In the genomic region with DNA sequence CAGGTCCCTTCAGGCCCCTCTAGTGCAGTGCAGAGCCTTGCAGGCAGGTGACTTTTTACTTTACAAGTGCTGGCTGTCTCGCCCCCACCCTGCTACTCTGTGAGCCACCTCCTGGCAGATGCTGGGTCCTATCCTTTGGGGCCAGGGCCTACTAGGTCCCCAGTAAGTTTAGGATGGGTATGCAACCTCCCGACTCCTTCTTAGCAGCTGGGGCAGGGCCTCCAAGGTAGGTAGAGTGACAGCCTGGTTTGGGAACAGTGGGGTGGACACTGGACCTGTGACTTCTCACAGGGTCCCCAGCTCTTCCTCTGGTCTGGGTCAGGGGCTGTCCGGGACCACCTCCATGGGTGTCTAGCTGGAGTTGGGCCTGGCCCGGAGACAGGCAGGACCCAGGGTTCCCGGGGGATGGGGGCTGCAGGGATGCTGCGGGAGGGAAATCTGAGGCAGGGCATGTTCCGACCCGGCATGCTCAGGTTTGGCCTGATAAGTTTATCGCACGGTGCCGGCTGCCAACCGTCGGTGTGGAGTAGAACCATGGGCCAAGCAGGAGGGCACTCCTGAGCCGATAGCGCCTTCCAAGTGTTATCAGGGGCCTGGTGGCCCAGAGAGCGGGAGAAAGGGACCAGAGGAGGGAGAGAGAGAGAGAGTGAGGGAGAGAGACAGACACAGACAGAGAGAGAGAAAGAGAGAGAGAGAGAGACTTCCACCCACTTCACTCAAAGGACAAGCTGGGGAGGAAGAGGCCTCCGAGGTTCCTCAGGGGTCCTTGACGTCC, we compare ENCODE assay signal across 1 cellular context.
TF ChIP-seq lines count a peak whose summit lies in the region.

No MANE protein-coding gene starts in this region.

TF ChIP-seq in K562, 482 proteins besides CTCF, POLR2A, EP300 and RAD21 (continued from another document and continues in another):
- TF ChIP-seq, protein P1, sequence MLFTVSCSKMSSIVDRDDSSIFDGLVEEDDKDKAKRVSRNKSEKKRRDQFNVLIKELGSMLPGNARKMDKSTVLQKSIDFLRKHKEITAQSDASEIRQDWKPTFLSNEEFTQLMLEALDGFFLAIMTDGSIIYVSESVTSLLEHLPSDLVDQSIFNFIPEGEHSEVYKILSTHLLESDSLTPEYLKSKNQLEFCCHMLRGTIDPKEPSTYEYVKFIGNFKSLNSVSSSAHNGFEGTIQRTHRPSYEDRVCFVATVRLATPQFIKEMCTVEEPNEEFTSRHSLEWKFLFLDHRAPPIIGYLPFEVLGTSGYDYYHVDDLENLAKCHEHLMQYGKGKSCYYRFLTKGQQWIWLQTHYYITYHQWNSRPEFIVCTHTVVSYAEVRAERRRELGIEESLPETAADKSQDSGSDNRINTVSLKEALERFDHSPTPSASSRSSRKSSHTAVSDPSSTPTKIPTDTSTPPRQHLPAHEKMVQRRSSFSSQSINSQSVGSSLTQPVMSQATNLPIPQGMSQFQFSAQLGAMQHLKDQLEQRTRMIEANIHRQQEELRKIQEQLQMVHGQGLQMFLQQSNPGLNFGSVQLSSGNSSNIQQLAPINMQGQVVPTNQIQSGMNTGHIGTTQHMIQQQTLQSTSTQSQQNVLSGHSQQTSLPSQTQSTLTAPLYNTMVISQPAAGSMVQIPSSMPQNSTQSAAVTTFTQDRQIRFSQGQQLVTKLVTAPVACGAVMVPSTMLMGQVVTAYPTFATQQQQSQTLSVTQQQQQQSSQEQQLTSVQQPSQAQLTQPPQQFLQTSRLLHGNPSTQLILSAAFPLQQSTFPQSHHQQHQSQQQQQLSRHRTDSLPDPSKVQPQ (CRISPR knock-in tag; IDR thresholded peaks at IDR 0.05; ENCODE audit: borderline replicate concordance): 0 out of 2 replicates have a peak, but pooled peaks have one; percentile 43
- TF ChIP-seq, protein P2, sequence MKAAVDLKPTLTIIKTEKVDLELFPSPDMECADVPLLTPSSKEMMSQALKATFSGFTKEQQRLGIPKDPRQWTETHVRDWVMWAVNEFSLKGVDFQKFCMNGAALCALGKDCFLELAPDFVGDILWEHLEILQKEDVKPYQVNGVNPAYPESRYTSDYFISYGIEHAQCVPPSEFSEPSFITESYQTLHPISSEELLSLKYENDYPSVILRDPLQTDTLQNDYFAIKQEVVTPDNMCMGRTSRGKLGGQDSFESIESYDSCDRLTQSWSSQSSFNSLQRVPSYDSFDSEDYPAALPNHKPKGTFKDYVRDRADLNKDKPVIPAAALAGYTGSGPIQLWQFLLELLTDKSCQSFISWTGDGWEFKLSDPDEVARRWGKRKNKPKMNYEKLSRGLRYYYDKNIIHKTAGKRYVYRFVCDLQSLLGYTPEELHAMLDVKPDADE (conservative IDR thresholded peaks at IDR 0.05; ENCODE audit: control insufficient read depth, low read depth, low read length): peak; percentile 74; the same call in 1 of the 2 replicates
- TF ChIP-seq SMARCE1 (IDR thresholded peaks at IDR 0.05): peak; percentile 87
- peak; percentile 88 for TF ChIP-seq GATA2 (CRISPR knock-in tag; IDR thresholded peaks at IDR 0.05)
- TF ChIP-seq, protein P3, sequence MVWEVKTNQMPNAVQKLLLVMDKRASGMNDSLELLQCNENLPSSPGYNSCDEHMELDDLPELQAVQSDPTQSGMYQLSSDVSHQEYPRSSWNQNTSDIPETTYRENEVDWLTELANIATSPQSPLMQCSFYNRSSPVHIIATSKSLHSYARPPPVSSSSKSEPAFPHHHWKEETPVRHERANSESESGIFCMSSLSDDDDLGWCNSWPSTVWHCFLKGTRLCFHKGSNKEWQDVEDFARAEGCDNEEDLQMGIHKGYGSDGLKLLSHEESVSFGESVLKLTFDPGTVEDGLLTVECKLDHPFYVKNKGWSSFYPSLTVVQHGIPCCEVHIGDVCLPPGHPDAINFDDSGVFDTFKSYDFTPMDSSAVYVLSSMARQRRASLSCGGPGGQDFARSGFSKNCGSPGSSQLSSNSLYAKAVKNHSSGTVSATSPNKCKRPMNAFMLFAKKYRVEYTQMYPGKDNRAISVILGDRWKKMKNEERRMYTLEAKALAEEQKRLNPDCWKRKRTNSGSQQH (CRISPR knock-in tag; IDR thresholded peaks at IDR 0.05): peak; percentile 61; the same call in 1 of the 2 replicates
- TF ChIP-seq, protein P4, sequence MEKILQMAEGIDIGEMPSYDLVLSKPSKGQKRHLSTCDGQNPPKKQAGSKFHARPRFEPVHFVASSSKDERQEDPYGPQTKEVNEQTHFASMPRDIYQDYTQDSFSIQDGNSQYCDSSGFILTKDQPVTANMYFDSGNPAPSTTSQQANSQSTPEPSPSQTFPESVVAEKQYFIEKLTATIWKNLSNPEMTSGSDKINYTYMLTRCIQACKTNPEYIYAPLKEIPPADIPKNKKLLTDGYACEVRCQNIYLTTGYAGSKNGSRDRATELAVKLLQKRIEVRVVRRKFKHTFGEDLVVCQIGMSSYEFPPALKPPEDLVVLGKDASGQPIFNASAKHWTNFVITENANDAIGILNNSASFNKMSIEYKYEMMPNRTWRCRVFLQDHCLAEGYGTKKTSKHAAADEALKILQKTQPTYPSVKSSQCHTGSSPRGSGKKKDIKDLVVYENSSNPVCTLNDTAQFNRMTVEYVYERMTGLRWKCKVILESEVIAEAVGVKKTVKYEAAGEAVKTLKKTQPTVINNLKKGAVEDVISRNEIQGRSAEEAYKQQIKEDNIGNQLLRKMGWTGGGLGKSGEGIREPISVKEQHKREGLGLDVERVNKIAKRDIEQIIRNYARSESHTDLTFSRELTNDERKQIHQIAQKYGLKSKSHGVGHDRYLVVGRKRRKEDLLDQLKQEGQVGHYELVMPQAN (IDR thresholded peaks at IDR 0.05; ENCODE audit: borderline replicate concordance): 0 out of 2 replicates have a peak, but pooled peaks have one; percentile 41
- TF ChIP-seq, protein P5, sequence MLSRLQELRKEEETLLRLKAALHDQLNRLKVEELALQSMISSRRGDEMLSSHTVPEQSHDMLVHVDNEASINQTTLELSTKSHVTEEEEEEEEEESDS (CRISPR knock-in tag; IDR thresholded peaks at IDR 0.05): no peak
- TF ChIP-seq ZNF311 (CRISPR knock-in tag; IDR thresholded peaks at IDR 0.05): peak; percentile 75
- no peak for TF ChIP-seq TAF7 (tag; IDR thresholded peaks at IDR 0.05)
- TF ChIP-seq WHSC1 (IDR thresholded peaks at IDR 0.05; ENCODE audit: low read length): peak; percentile 19
- TF ChIP-seq CBFA2T3 (IDR thresholded peaks at IDR 0.05): peak; percentile 99
- TF ChIP-seq, protein P6, sequence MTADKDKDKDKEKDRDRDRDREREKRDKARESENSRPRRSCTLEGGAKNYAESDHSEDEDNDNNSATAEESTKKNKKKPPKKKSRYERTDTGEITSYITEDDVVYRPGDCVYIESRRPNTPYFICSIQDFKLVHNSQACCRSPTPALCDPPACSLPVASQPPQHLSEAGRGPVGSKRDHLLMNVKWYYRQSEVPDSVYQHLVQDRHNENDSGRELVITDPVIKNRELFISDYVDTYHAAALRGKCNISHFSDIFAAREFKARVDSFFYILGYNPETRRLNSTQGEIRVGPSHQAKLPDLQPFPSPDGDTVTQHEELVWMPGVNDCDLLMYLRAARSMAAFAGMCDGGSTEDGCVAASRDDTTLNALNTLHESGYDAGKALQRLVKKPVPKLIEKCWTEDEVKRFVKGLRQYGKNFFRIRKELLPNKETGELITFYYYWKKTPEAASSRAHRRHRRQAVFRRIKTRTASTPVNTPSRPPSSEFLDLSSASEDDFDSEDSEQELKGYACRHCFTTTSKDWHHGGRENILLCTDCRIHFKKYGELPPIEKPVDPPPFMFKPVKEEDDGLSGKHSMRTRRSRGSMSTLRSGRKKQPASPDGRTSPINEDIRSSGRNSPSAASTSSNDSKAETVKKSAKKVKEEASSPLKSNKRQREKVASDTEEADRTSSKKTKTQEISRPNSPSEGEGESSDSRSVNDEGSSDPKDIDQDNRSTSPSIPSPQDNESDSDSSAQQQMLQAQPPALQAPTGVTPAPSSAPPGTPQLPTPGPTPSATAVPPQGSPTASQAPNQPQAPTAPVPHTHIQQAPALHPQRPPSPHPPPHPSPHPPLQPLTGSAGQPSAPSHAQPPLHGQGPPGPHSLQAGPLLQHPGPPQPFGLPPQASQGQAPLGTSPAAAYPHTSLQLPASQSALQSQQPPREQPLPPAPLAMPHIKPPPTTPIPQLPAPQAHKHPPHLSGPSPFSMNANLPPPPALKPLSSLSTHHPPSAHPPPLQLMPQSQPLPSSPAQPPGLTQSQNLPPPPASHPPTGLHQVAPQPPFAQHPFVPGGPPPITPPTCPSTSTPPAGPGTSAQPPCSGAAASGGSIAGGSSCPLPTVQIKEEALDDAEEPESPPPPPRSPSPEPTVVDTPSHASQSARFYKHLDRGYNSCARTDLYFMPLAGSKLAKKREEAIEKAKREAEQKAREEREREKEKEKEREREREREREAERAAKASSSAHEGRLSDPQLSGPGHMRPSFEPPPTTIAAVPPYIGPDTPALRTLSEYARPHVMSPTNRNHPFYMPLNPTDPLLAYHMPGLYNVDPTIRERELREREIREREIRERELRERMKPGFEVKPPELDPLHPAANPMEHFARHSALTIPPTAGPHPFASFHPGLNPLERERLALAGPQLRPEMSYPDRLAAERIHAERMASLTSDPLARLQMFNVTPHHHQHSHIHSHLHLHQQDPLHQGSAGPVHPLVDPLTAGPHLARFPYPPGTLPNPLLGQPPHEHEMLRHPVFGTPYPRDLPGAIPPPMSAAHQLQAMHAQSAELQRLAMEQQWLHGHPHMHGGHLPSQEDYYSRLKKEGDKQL (CRISPR knock-in tag; IDR thresholded peaks at IDR 0.05; ENCODE audit: borderline replicate concordance): no peak
- TF ChIP-seq, protein P7, sequence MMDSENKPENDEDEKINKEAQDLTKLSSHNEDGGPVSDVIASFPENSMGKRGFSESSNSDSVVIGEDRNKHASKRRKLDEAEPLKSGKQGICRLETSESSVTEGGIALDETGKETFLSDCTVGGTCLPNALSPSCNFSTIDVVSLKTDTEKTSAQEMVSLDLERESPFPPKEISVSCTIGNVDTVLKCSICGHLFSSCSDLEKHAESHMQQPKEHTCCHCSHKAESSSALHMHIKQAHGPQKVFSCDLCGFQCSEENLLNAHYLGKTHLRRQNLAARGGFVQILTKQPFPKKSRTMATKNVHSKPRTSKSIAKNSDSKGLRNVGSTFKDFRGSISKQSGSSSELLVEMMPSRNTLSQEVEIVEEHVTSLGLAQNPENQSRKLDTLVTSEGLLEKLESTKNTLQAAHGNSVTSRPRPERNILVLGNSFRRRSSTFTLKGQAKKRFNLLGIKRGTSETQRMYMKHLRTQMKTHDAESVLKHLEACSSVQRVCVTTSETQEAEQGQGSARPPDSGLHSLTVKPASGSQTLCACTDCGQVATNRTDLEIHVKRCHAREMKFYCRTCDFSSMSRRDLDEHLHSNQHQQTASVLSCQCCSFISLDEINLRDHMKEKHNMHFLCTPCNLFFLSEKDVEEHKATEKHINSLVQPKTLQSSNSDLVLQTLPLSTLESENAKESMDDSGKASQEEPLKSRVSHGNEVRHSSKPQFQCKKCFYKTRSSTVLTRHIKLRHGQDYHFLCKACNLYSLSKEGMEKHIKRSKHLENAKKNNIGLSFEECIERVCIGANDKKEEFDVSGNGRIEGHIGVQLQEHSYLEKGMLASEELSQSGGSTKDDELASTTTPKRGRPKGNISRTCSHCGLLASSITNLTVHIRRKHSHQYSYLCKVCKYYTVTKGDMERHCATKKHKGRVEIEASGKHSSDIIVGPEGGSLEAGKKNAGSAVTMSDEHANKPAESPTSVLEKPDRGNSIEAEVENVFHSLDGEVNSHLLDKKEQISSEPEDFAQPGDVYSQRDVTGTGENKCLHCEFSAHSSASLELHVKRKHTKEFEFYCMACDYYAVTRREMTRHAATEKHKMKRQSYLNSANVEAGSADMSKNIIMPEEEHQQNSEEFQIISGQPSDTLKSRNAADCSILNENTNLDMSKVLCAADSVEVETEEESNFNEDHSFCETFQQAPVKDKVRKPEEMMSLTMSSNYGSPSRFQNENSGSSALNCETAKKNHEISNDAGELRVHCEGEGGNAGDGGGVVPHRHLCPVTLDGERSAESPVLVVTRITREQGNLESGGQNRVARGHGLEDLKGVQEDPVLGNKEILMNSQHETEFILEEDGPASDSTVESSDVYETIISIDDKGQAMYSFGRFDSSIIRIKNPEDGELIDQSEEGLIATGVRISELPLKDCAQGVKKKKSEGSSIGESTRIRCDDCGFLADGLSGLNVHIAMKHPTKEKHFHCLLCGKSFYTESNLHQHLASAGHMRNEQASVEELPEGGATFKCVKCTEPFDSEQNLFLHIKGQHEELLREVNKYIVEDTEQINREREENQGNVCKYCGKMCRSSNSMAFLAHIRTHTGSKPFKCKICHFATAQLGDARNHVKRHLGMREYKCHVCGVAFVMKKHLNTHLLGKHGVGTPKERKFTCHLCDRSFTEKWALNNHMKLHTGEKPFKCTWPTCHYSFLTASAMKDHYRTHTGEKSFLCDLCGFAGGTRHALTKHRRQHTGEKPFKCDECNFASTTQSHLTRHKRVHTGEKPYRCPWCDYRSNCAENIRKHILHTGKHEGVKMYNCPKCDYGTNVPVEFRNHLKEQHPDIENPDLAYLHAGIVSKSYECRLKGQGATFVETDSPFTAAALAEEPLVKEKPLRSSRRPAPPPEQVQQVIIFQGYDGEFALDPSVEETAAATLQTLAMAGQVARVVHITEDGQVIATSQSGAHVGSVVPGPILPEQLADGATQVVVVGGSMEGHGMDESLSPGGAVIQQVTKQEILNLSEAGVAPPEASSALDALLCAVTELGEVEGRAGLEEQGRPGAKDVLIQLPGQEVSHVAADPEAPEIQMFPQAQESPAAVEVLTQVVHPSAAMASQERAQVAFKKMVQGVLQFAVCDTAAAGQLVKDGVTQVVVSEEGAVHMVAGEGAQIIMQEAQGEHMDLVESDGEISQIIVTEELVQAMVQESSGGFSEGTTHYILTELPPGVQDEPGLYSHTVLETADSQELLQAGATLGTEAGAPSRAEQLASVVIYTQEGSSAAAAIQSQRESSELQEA (IDR thresholded peaks at IDR 0.05; ENCODE audit: low read depth): 0 out of 2 replicates have a peak, but pooled peaks have one; percentile 18
- TF ChIP-seq HDAC8 (tag; IDR thresholded peaks at IDR 0.05): no peak
- TF ChIP-seq, protein P8, sequence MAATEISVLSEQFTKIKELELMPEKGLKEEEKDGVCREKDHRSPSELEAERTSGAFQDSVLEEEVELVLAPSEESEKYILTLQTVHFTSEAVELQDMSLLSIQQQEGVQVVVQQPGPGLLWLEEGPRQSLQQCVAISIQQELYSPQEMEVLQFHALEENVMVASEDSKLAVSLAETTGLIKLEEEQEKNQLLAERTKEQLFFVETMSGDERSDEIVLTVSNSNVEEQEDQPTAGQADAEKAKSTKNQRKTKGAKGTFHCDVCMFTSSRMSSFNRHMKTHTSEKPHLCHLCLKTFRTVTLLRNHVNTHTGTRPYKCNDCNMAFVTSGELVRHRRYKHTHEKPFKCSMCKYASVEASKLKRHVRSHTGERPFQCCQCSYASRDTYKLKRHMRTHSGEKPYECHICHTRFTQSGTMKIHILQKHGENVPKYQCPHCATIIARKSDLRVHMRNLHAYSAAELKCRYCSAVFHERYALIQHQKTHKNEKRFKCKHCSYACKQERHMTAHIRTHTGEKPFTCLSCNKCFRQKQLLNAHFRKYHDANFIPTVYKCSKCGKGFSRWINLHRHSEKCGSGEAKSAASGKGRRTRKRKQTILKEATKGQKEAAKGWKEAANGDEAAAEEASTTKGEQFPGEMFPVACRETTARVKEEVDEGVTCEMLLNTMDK (IDR thresholded peaks at IDR 0.05; ENCODE audit: borderline replicate concordance, insufficient read depth, low read depth, low read length, poor library complexity, severe bottlenecking): no peak
- TF ChIP-seq, protein P9, sequence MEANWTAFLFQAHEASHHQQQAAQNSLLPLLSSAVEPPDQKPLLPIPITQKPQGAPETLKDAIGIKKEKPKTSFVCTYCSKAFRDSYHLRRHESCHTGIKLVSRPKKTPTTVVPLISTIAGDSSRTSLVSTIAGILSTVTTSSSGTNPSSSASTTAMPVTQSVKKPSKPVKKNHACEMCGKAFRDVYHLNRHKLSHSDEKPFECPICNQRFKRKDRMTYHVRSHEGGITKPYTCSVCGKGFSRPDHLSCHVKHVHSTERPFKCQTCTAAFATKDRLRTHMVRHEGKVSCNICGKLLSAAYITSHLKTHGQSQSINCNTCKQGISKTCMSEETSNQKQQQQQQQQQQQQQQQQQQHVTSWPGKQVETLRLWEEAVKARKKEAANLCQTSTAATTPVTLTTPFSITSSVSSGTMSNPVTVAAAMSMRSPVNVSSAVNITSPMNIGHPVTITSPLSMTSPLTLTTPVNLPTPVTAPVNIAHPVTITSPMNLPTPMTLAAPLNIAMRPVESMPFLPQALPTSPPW (CRISPR knock-in tag; IDR thresholded peaks at IDR 0.05): peak; percentile 77
